In the genomic region with DNA sequence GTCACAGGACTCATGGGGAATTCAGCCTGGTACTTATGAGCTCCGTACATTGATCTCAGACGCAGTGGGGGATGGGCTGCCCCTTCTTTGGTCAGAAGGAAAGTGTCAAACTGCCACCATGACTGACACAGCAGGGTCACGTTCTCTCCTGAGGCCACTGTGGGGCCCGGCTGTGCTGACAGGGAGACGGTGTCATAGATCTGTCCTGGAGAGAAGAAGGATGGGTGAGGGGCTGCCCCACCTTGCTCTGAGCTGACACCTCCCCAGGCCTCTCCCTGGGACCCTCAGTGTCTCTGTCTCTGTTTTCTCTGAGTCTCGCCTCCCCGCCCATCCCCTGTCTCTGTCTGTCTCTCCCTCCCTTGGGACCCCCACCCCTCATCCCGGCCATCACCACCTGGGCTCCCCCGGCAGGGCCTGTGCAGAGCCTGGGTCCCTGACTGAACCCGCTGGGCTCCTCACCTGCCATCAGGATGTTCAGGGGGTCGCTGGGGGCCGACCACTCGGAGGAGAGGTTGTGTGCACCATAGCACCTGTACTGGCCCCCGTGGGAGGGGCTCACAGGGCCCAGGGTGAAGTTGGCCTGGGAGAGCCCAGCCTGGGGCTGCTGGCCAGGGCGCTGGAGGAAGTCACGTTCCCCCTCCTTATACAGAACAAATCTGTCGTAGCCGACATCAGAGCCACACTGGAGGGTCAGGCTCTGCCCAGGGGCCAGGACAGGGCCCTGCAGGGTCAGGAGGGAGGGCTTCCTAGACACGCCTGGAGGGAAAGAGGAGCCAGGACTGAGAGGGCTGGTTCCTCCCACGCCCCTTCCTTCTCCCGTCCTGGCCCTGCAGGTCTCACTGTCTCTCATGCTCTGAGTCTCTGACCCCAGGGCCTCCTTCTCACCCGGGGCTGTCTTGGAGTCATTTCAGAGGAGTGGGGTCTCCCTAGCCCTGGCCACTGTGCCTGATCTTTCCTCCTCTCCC, we compare ENCODE assay signal across 6 cellular contexts. TPM values are rescaled to one million over a fixed set of nuclear protein-coding genes. Genes with fewer than 3 reads are reported as not detected.
"Had no signal": no experiment of that assay in that cellular context is flagged by ENCODE, and none has a peak within 500 bp of the region (broad histone marks: within the 10 kb centered on the region; RNA-seq: fewer than 3 reads in every experiment).

No MANE protein-coding gene starts in this region.

RNA-seq across cellular contexts. Expression of gene LILRA6, which starts 1.9 kb away (rescaled TPM):
- total RNA-seq: activated CD8-positive, alpha-beta memory T cell treated with anti-CD3 and anti-CD28 coated beads, Interleukin-2, amount 10 ng/mL, durations not matched to agents 7 days and 5 days; MCF 10A; PC-3; WTC11 had no signal

RNA-seq across cellular contexts. Expression of gene LILRB5, which starts 16.4 kb away (rescaled TPM):
- total RNA-seq: activated CD8-positive, alpha-beta memory T cell treated with anti-CD3 and anti-CD28 coated beads, Interleukin-2, amount 10 ng/mL, durations not matched to agents 7 days and 5 days; activated T-helper 1 cell treated with anti-CD3 and anti-CD28 coated beads, Interleukin-12 subunit alpha, Interleukin-12 subunit beta, Interleukin-2, Interleukin-4 antibody, amounts not matched to agents 30 ng/mL and 10 ng/mL and 1 ng/mL, durations not matched to agents 14 hours and 24 hours and 36 hours; MCF 10A; PC-3; SK-MEL-5 had no signal

RNA-seq across cellular contexts. Expression of gene LILRB3, which starts 17.8 kb away (rescaled TPM):
- total RNA-seq: MCF 10A, PC-3, WTC11 had no signal

RNA-seq across cellular contexts. Expression of gene LILRB2, which starts 40.3 kb away (rescaled TPM):
- total RNA-seq: activated CD8-positive, alpha-beta memory T cell treated with anti-CD3 and anti-CD28 coated beads, Interleukin-2, amount 10 ng/mL, durations not matched to agents 7 days and 5 days; activated T-helper 1 cell treated with anti-CD3 and anti-CD28 coated beads, Interleukin-12 subunit alpha, Interleukin-12 subunit beta, Interleukin-2, Interleukin-4 antibody, amounts not matched to agents 30 ng/mL and 10 ng/mL and 1 ng/mL, durations not matched to agents 14 hours and 24 hours and 36 hours; MCF 10A; PC-3; SK-MEL-5; WTC11 had no signal
